15 cellular contexts compared by ENCODE assay signal in the genomic region with DNA sequence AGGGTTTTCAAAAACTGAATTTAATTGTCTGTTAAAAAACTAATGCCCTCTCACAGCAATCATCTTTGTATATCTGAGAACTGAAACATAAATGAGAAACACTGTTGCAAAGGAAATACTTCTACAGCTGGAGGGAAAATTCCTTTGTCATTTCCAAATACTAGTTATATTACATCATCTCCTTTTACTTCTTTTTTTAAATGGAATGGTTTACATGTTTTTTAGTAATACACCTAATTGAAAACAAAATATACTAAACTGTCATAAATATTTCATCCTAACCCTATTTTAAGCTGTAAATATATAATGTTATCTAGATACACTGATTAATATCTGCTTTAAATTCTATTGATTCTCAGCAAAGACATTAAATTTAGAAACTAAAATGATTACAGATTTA. TPM values are rescaled to one million over a fixed set of nuclear protein-coding genes. Genes with fewer than 3 reads are reported as not detected.
A peak's percentile ranks its signal among the peaks of the same experiment; 100 is the strongest.
DNase-seq lines count a peak whose midpoint lies in the region; ATAC-seq, FAIRE-seq and TF ChIP-seq lines count a peak whose summit lies in the region.
"Had no signal": no experiment of that assay in that cellular context is flagged by ENCODE, and none has a peak within 500 bp of the region (broad histone marks: within the 10 kb centered on the region; RNA-seq: fewer than 3 reads in every experiment).

No MANE protein-coding gene starts in this region.

- H3K36me3 Mint-ChIP-seq in chondrocyte (ENCODE audit: low read depth), result peaks cover 3% of the 10 kb centered on the region
- H3K36me3 Mint-ChIP-seq: activated naive CD8-positive, alpha-beta T cell treated with anti-CD3 and anti-CD28 coated beads, Interleukin-2, amount 10 ng/mL, durations not matched to agents 7 days and 5 days had no signal

- POLR2A ChIA-PET in HepG2 (lab: Yijun Ruan, JAX), result no interaction called here

- no peaks in the 10 kb centered on the region for H3K27me3 Mint-ChIP-seq in chondrocyte (ENCODE audit: low read depth)

- no peak for TF ChIP-seq RAD21 in HepG2 (CRISPR knock-in tag; IDR thresholded peaks at IDR 0.05)

- no peak overlapping the region for H3K27ac ChIP-seq in HepG2 (ENCODE audit: extremely low read length, insufficient read depth, low read length)

- no peaks in the 10 kb centered on the region for H3K36me3 ChIP-seq in HepG2 (replicated peaks in 1 of 2; ENCODE audit: control insufficient read depth in 1 of 2, insufficient read depth in 2 of 2, low read length in 2 of 2)

- peak overlapping the region; percentile 59 for H3K4me3 Mint-ChIP-seq in chondrocyte (ENCODE audit: unreplicated experiment)
- H3K4me3 Mint-ChIP-seq: activated naive CD8-positive, alpha-beta T cell treated with anti-CD3 and anti-CD28 coated beads, Interleukin-2, amount 10 ng/mL, durations not matched to agents 7 days and 5 days; nephron progenitor cell had no signal

- H3K4me2 ChIP-seq in HepG2 (ENCODE audit: low read depth, low read length), result no peak overlapping the region

- peak; percentile 28 for DNase-seq in A172 (ENCODE audit: low spot score)
- no peak for DNase-seq in LNCaP clone FGC (ENCODE audit: low read depth)
- DNase-seq in chondrocyte (ENCODE audit: low spot score), result no peak
- no peak for DNase-seq in HepG2 (ENCODE audit: low spot score)
- DNase-seq in DMS114 treated with DMSO at 0.1 percent for 48 hours (lab: John Stamatoyannopoulos, UW; ENCODE audit: unreplicated experiment), result no peak
- no peak for DNase-seq in NCI-H1694 treated with DMSO at 0.1 percent for 48 hours (lab: John Stamatoyannopoulos, UW)
- no peak for DNase-seq in UCSD-AML1 (lab: John Stamatoyannopoulos, UW; ENCODE audit: unreplicated experiment)
- DNase-seq: activated CD4-positive, alpha-beta T cell treated with anti-CD3 and anti-CD28 coated beads for 48 hours; activated naive CD8-positive, alpha-beta T cell treated with anti-CD3 and anti-CD28 coated beads, Interleukin-2, amount 10 ng/mL, durations not matched to agents 7 days and 5 days; AML-193; glutamatergic neuron; NCI-H187 treated with DMSO at 0.1 percent for 48 hours; nephron progenitor cell; stimulated activated CD4-positive, alpha-beta T cell treated with anti-CD3 and anti-CD28 coated beads, Interleukin-2, amount 100 ng/mL, for 48 hours had no signal

- no peak overlapping the region for H2AFZ ChIP-seq in HepG2 (ENCODE audit: low read length)

- no peaks in the 10 kb centered on the region for H4K20me1 ChIP-seq in HepG2 (ENCODE audit: insufficient read depth, low read length)

- in situ Hi-C loops in HepG2 (cut with HindIII; ENCODE audit: extremely low pct_ligation_motif_present, low pct_unique_long_range_greater_than_20kb), result no loop called here

- H3K9me3 Mint-ChIP-seq in chondrocyte (ENCODE audit: low read depth), result no peaks in the 10 kb centered on the region
- H3K9me3 Mint-ChIP-seq: activated naive CD8-positive, alpha-beta T cell treated with anti-CD3 and anti-CD28 coated beads, Interleukin-2, amount 10 ng/mL, durations not matched to agents 7 days and 5 days had no signal

- TF ChIP-seq CTCF in LNCaP clone FGC (IDR thresholded peaks at IDR 0.05; ENCODE audit: control insufficient read depth, extremely low read depth, insufficient read depth) (no peak), chondrocyte (IDR thresholded peaks at IDR 0.05) (no peak), HepG2 (CRISPR knock-in tag; IDR thresholded peaks at IDR 0.05) (no peak)

- BruUV-seq in HepG2 (replicated peaks; lab: Mats Ljungman, UMichigan), result no TSS peak

- H3K9me3 ChIP-seq in HepG2 (ENCODE audit: low read length), result no peaks in the 10 kb centered on the region

- no peak for ATAC-seq in HepG2
- no peak for ATAC-seq in HG03039 (IDR thresholded peaks at IDR 0.05; ENCODE audit: unreplicated experiment)

- peak overlapping the region; percentile 89 for H3K27ac Mint-ChIP-seq in chondrocyte (ENCODE audit: unreplicated experiment)
- H3K27ac Mint-ChIP-seq: activated naive CD8-positive, alpha-beta T cell treated with anti-CD3 and anti-CD28 coated beads, Interleukin-2, amount 10 ng/mL, durations not matched to agents 7 days and 5 days; nephron progenitor cell had no signal

- H3K79me2 ChIP-seq in HepG2 (ENCODE audit: insufficient read depth, low read length), result peaks cover 22% of the 10 kb centered on the region

- CTCF ChIA-PET in HepG2 (lab: Yijun Ruan, JAX; ENCODE audit: low intra/inter-chr PET ratio, low total read pairs), result no interaction called here

- TF ChIP-seq POLR2A in HepG2 (IDR thresholded peaks at IDR 0.05; ENCODE audit: insufficient read depth in 1 of 2, low read depth in 2 of 2, low read length in 2 of 2), result no peak

- no peak overlapping the region for H3K9ac ChIP-seq in HepG2 (ENCODE audit: insufficient read depth, low read depth, low read length)

- H3K27me3 ChIP-seq in HepG2 (ENCODE audit: control insufficient read depth in 1 of 2, insufficient read depth in 2 of 2, low read length in 2 of 2), result no peaks in the 10 kb centered on the region

- H3K4me3 ChIP-seq in LNCaP clone FGC (ENCODE audit: low read depth, low read length) (peak overlapping the region; percentile 13; the same call in 1 of the 2 replicates), HepG2 (replicated peaks in 1 of 3; ENCODE audit: insufficient read depth in 1 of 3, low read depth in 2 of 3, low read length in 3 of 3) (no peak overlapping the region)

- no peak for TF ChIP-seq EP300 in HepG2 (IDR thresholded peaks at IDR 0.05; ENCODE audit: low read depth in 2 of 2, low read length in 2 of 2)
- no peak for TF ChIP-seq EP300 in HepG2 (CRISPR knock-in tag; IDR thresholded peaks at IDR 0.05; ENCODE audit: borderline replicate concordance)

- intact Hi-C loops in HepG2 (cut with micrococcal nuclease; ENCODE audit: unreplicated experiment), result no loop called here

- peaks cover 57% of the 10 kb centered on the region for H3K4me1 Mint-ChIP-seq in chondrocyte (ENCODE audit: low read depth)
- H3K4me1 Mint-ChIP-seq: activated naive CD8-positive, alpha-beta T cell treated with anti-CD3 and anti-CD28 coated beads, Interleukin-2, amount 10 ng/mL, durations not matched to agents 7 days and 5 days; nephron progenitor cell had no signal

- 0 out of 2 replicates have a peak, but pooled peaks cover 13% of the 10 kb centered on the region for H3K4me1 ChIP-seq in HepG2 (ENCODE audit: insufficient read depth, low read length)

- no peak for FAIRE-seq in HepG2 (lab: Jason Lieb, UNC)

TF ChIP-seq in HepG2, 621 proteins besides CTCF, POLR2A, EP300 and RAD21:
- peak; percentile 22; the same call in 1 of the 2 replicates for TF ChIP-seq ATF7 (IDR thresholded peaks at IDR 0.05)
- TF ChIP-seq ATF7 (CRISPR knock-in tag; IDR thresholded peaks at IDR 0.05), result no peak
- TF ChIP-seq, protein P1, sequence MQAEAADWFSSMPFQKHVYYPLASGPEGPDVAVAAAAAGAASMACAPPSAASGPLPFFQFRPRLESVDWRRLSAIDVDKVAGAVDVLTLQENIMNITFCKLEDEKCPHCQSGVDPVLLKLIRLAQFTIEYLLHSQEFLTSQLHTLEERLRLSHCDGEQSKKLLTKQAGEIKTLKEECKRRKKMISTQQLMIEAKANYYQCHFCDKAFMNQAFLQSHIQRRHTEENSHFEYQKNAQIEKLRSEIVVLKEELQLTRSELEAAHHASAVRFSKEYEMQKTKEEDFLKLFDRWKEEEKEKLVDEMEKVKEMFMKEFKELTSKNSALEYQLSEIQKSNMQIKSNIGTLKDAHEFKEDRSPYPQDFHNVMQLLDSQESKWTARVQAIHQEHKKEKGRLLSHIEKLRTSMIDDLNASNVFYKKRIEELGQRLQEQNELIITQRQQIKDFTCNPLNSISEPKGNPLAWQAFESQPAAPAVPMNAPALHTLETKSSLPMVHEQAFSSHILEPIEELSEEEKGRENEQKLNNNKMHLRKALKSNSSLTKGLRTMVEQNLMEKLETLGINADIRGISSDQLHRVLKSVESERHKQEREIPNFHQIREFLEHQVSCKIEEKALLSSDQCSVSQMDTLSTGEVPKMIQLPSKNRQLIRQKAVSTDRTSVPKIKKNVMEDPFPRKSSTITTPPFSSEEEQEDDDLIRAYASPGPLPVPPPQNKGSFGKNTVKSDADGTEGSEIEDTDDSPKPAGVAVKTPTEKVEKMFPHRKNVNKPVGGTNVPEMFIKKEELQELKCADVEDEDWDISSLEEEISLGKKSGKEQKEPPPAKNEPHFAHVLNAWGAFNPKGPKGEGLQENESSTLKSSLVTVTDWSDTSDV (CRISPR knock-in tag; IDR thresholded peaks at IDR 0.05), result no peak
TF ChIP-seq in HepG2: peak in this region for 1.

RNA-seq across cellular contexts. Expression of a gene that starts 19.1 kb away (rescaled TPM):
- total RNA-seq in A172 (2014; rRNA removed; shearing (Covaris generic)), result 32.7 and 36.9 TPM in 2 replicates
- total RNA-seq in chondrocyte, result 59.1 to 77.6 TPM (median 61.6 TPM) in 3 replicates
- total RNA-seq in HepG2 (2016; rRNA removed; fragmentation: Illumina TruSeq; extraction: Trizol), result 15.4 and 16.0 TPM in 2 replicates
- 14.9 and 18.1 TPM in 2 replicates for total RNA-seq in HepG2 (2016; cell fraction: cytosol; rRNA removed; fragmentation: Illumina TruSeq; extraction: Trizol; ENCODE audit: low read depth)
- 13.8 and 15.4 TPM in 2 replicates for total RNA-seq in HepG2 (2016; cell fraction: insoluble cytoplasmic fraction; rRNA removed; fragmentation: Illumina TruSeq; extraction: Trizol)
- 11.4 and 14.7 TPM in 2 replicates for total RNA-seq in HepG2 (2016; cell fraction: membrane; rRNA removed; fragmentation: Illumina TruSeq; extraction: Trizol)
- 31.5 and 36.1 TPM in 2 replicates for total RNA-seq in HepG2 (2016; cell fraction: nucleus; rRNA removed; fragmentation: Illumina TruSeq; extraction: Trizol)
- 6.5 and 7.4 TPM in 2 replicates for polyA plus RNA-seq in HepG2 (2011; rRNA removed)
- 3.2 and 5.4 TPM in 2 replicates for polyA plus RNA-seq in HepG2 (2011; cell fraction: cytosol; rRNA removed)
- 7.2 and 9.9 TPM in 2 replicates for polyA plus RNA-seq in HepG2 (2011; cell fraction: nucleus; rRNA removed)
- polyA plus RNA-seq in HepG2 (2012), result 9.5 and 12.2 TPM in 2 replicates
- 0.61 and 0.69 TPM in 2 replicates for polyA plus RNA-seq in HepG2 (2016; cell fraction: cytosol; fragmentation: Illumina TruSeq; extraction: Trizol; ENCODE audit: low read depth)
- polyA plus RNA-seq in HepG2 (2016; cell fraction: insoluble cytoplasmic fraction; fragmentation: Illumina TruSeq; extraction: Trizol; ENCODE audit: low read depth), result 7.5 and 8.2 TPM in 2 replicates
- 1.8 and 2.2 TPM in 2 replicates for polyA plus RNA-seq in HepG2 (2016; cell fraction: membrane; fragmentation: Illumina TruSeq; extraction: Trizol; ENCODE audit: low read depth)
- polyA plus RNA-seq in HepG2 (2016; cell fraction: nucleus; fragmentation: Illumina TruSeq; extraction: Trizol; ENCODE audit: insufficient read depth, low read depth), result 8.1 and 9.4 TPM in 2 replicates
- 17.7 and 19.2 TPM in 2 replicates for polyA minus RNA-seq in HepG2 (2011; rRNA and poly(A)+ RNA removed; ENCODE audit: low replicate concordance)
- polyA minus RNA-seq in HepG2 (2011; cell fraction: cytosol; rRNA and poly(A)+ RNA removed), result 12.0 and 17.0 TPM in 2 replicates
- 119 and 124 TPM in 2 replicates for polyA minus RNA-seq in HepG2 (2011; cell fraction: nucleus; rRNA and poly(A)+ RNA removed)
